Comparison of ENCODE assay signal across 8 cellular contexts in genomic region chr6:166998256-166999144, GRCh38. TPM values are rescaled to one million over a fixed set of nuclear protein-coding genes. Genes with fewer than 3 reads are reported as not detected.
DNase-seq lines count a peak whose midpoint lies in the region; ATAC-seq and TF ChIP-seq lines count a peak whose summit lies in the region.

No MANE protein-coding gene starts in this region.

- no peaks in the 10 kb centered on the region for H3K9me3 Mint-ChIP-seq in activated CD4-positive, alpha-beta T cell treated with anti-CD3 and anti-CD28 coated beads for 36 hours (ENCODE audit: low read depth)

- peaks cover 7% of the 10 kb centered on the region; the same call in 1 of the 2 replicates for H3K4me1 ChIP-seq in SJCRH30
- peaks cover 19% of the 10 kb centered on the region for H3K4me1 ChIP-seq in suprapubic skin

- TF ChIP-seq CTCF in cardiac fibroblast (IDR thresholded peaks at IDR 0.05; ENCODE audit: low read depth, low read length) (no peak), lower leg skin (IDR thresholded peaks at IDR 0.05) (no peak), suprapubic skin (IDR thresholded peaks at IDR 0.05) (no peak)

- POLR2A ChIA-PET in activated CD4-positive, alpha-beta T cell treated with anti-CD3 and anti-CD28 coated beads for 36 hours (lab: Charles Lee) = interaction anchor here (0.7 to 1.0 kb wide), 3 partner anchors 42 to 330 kb away, joined by 3 to 4 read pairs (median 3); partner anchors contain the start of gene RNASET2

- 0% methylated on average over 11 to 43 of the region's 96 CpGs for WGBS in lower leg skin, 2 donors
- WGBS in suprapubic skin = under 1% methylated on average over 36 of the region's 96 CpGs

- peaks cover 28% of the 10 kb centered on the region for H3K4me1 Mint-ChIP-seq in activated CD4-positive, alpha-beta T cell treated with anti-CD3 and anti-CD28 coated beads for 36 hours

- peaks cover 14% of the 10 kb centered on the region for H3K36me3 Mint-ChIP-seq in activated CD4-positive, alpha-beta T cell treated with anti-CD3 and anti-CD28 coated beads for 36 hours (ENCODE audit: low read depth)

- H3K4me3 Mint-ChIP-seq in activated CD4-positive, alpha-beta T cell treated with anti-CD3 and anti-CD28 coated beads for 36 hours = peak overlapping the region; percentile 85

- H3K4me3 ChIP-seq in SJCRH30 (peak overlapping the region; percentile 92), cardiac fibroblast (replicated peaks in 1 of 2; ENCODE audit: low read depth in 2 of 2, low read length in 2 of 2) (peak overlapping the region; percentile 86 to 100), lower leg skin (ENCODE audit: low read depth, poor library complexity, severe bottlenecking) (peak overlapping the region; percentile 80), suprapubic skin (peak overlapping the region; percentile 88)

- DNase-seq in activated CD4-positive, alpha-beta T cell treated with anti-CD3 and anti-CD28 coated beads for 36 hours = peak; percentile 37
- no peak for DNase-seq in activated CD4-positive, alpha-beta T cell treated with anti-CD3 and anti-CD28 coated beads for 1 hour
- DNase-seq in SJCRH30 = peak in 1 of 2 experiments; percentile 25
- peak in 1 of 2 donors; percentile 4 for DNase-seq in cardiac fibroblast (ENCODE audit: low read depth in 2 of 2)
- DNase-seq in lower leg skin (ENCODE audit: low spot score in 2 of 2) = peak; percentile 20 to 87
- DNase-seq in suprapubic skin (ENCODE audit: low spot score in 2 of 2) = peak; percentile 69 to 83
- DNase-seq in T1000 (lab: John Stamatoyannopoulos, UW) = no peak

- CTCF ChIA-PET in activated CD4-positive, alpha-beta T cell treated with anti-CD3 and anti-CD28 coated beads for 36 hours (lab: Charles Lee) = interaction anchor here (0.6 to 1.9 kb wide), 7 partner anchors 9 to 353 kb away, joined by 3 to 12 read pairs (median 5); no protein-coding TSS in a partner anchor

- H3K36me3 ChIP-seq in SJCRH30 = peaks cover 46% of the 10 kb centered on the region
- no peaks in the 10 kb centered on the region for H3K36me3 ChIP-seq in suprapubic skin

- H3K9me3 ChIP-seq in SJCRH30 (replicated peaks) (no peaks in the 10 kb centered on the region), suprapubic skin (no peaks in the 10 kb centered on the region)

- peak; percentile 3 for ATAC-seq in activated CD4-positive, alpha-beta T cell treated with anti-CD3 and anti-CD28 coated beads for 36 hours
- peak; percentile 11 for ATAC-seq in HG02938 (IDR thresholded peaks at IDR 0.05; ENCODE audit: unreplicated experiment)

- intact Hi-C loops in activated CD4-positive, alpha-beta T cell treated with anti-CD3 and anti-CD28 coated beads for 36 hours (cut with DNase I, micrococcal nuclease) = loop anchor here (1.0 to 2.0 kb wide), 12 partner anchors 41 to 828 kb away; partner anchors contain the start of genes RPS6KA2 (in 2 of the 2), AFDN (in 1 of the 2), MPC1 (in 1 of the 2) and RNASET2 (in 1 of the 2)
- intact Hi-C loops in lower leg skin (cut with DNase I; ENCODE audit: low total_unique reads) = no loop called here

- TF ChIP-seq POLR2A in lower leg skin (IDR thresholded peaks at IDR 0.05) (no peak), suprapubic skin (IDR thresholded peaks at IDR 0.05) (no peak)

- H3K27me3 Mint-ChIP-seq in activated CD4-positive, alpha-beta T cell treated with anti-CD3 and anti-CD28 coated beads for 36 hours = no peaks in the 10 kb centered on the region

- TF ChIP-seq EP300 in suprapubic skin (IDR thresholded peaks at IDR 0.05) = no peak

- peak overlapping the region; percentile 83 for H3K27ac ChIP-seq in SJCRH30
- H3K27ac ChIP-seq in suprapubic skin = peak overlapping the region; percentile 65

- H3K27me3 ChIP-seq in SJCRH30 (no peaks in the 10 kb centered on the region), suprapubic skin (no peaks in the 10 kb centered on the region)

- H3K27ac Mint-ChIP-seq in activated CD4-positive, alpha-beta T cell treated with anti-CD3 and anti-CD28 coated beads for 36 hours = peak overlapping the region; percentile 63

RNA-seq across cellular contexts. Expression of gene CEP43, which starts 0.7 kb away (rescaled TPM):
- 10 to 100 TPM; 19.9 to 20.0 TPM for total RNA-seq in activated CD4-positive, alpha-beta T cell treated with anti-CD3 and anti-CD28 coated beads for 36 hours
- total RNA-seq in SJCRH30 (2014; rRNA removed; shearing (Covaris generic)) = 57.5 and 60.2 TPM in 2 replicates
- 10 to 100 TPM in 1 of 4 donors, 1 to 10 TPM in 3; 2.8 to 13.0 (median 6.4) TPM for total RNA-seq in lower leg skin
- total RNA-seq in suprapubic skin = 10 to 100 TPM in 3 of 4 donors, 1 to 10 TPM in 1; 7.8 to 21.3 (median 11.2) TPM

RNA-seq across cellular contexts. Expression of gene RNASET2, which starts 42.1 kb away (rescaled TPM):
- 10 to 100 TPM; 68.7 to 85.2 TPM for total RNA-seq in activated CD4-positive, alpha-beta T cell treated with anti-CD3 and anti-CD28 coated beads for 36 hours
- 17.2 and 18.9 TPM in 2 replicates for total RNA-seq in SJCRH30 (2014; rRNA removed; shearing (Covaris generic))
- total RNA-seq in lower leg skin (10 to 100 TPM; 42.9 to 54.3 (median 47.7) TPM), suprapubic skin (10 to 100 TPM; 36.3 to 62.5 (median 53.9) TPM)

Comparison
In these comparisons a context has a peak if more than half of its experiments do, and no peak if none do; other contexts are left out.
1. DNase-seq: peak in activated CD4-positive, alpha-beta T cell treated with anti-CD3 and anti-CD28 coated beads for 36 hours (single experiment), lower leg skin (2 of 2) and suprapubic skin (2 of 2); none in activated CD4-positive, alpha-beta T cell treated with anti-CD3 and anti-CD28 coated beads for 1 hour (single experiment) and T1000 (single experiment).
2. Peak in every context shown above with its lines, with median percentiles within 50 percentile points of each other: H3K4me3 ChIP-seq.